Comparison of ENCODE assay signal across 38 cellular contexts in genomic region chr2:225608136-225608535, GRCh38.
"Had no signal": no experiment of that assay in that cellular context is flagged by ENCODE, and none has a peak within 500 bp of the region (broad histone marks: within the 10 kb centered on the region; RNA-seq: fewer than 3 reads in every experiment).

No MANE protein-coding gene starts in this region.

- H3K27ac Mint-ChIP-seq: activated naive CD4-positive, alpha-beta T cell treated with anti-CD3 and anti-CD28 coated beads for 36 hours; activated naive CD4-positive, alpha-beta T cell treated with anti-CD3 and anti-CD28 coated beads, Interleukin-2, amount 10 ng/mL, durations not matched to agents 7 days and 5 days; activated naive CD4-positive, alpha-beta T cell treated with anti-CD3 and anti-CD28 coated beads, Interleukin-2, amount 50 U/mL, for 24 hours; activated naive CD4-positive, alpha-beta T cell treated with anti-CD3 and anti-CD28 coated beads, Interleukin-2, amount 50 U/mL, for 72 hours; activated naive CD8-positive, alpha-beta T cell; activated naive CD8-positive, alpha-beta T cell treated with anti-CD3 and anti-CD28 coated beads for 36 hours; activated naive CD8-positive, alpha-beta T cell treated with anti-CD3 and anti-CD28 coated beads, Interleukin-2, amount 10 ng/mL, durations not matched to agents 7 days and 5 days; activated naive CD8-positive, alpha-beta T cell treated with anti-CD3 and anti-CD28 coated beads, Interleukin-2, amount 50 U/mL, for 24 hours; activated T-cell treated with anti-CD3 and anti-CD28 coated beads, Interleukin-2, amount 50 U/mL, for 24 hours; activated T-cell treated with anti-CD3 and anti-CD28 coated beads, Interleukin-2, amount 50 U/mL, for 72 hours; activated T-helper 1 cell treated with anti-CD3 and anti-CD28 coated beads, Interleukin-12 subunit alpha, Interleukin-12 subunit beta, Interleukin-2, Interleukin-4 antibody, amounts not matched to agents 30 ng/mL and 10 ng/mL and 1 ng/mL, durations not matched to agents 14 hours and 24 hours and 36 hours; activated T-helper 17 cell treated with anti-CD3 and anti-CD28 coated beads, Interleukin-2, amount 50 U/mL, for 72 hours; activated T-helper 2 cell treated with anti-CD3 and anti-CD28 coated beads, Interferon-gamma antibody, Interleukin-2, Interleukin-4, amounts not matched to agents 10 μg/mL and 5 μg/mL and 100 μg/mL, durations not matched to agents 14 hours and 24 hours and 36 hours; brain had no signal

- H3K4me1 Mint-ChIP-seq: activated naive CD4-positive, alpha-beta T cell treated with anti-CD3 and anti-CD28 coated beads, Interleukin-2, amount 10 ng/mL, durations not matched to agents 7 days and 5 days; activated naive CD4-positive, alpha-beta T cell treated with anti-CD3 and anti-CD28 coated beads, Interleukin-2, amount 50 U/mL, for 24 hours; activated naive CD8-positive, alpha-beta T cell treated with anti-CD3 and anti-CD28 coated beads for 36 hours; activated naive CD8-positive, alpha-beta T cell treated with anti-CD3 and anti-CD28 coated beads, Interleukin-2, amount 10 ng/mL, durations not matched to agents 7 days and 5 days; activated naive CD8-positive, alpha-beta T cell treated with anti-CD3 and anti-CD28 coated beads, Interleukin-2, amount 50 U/mL, for 24 hours; activated T-helper 17 cell treated with anti-CD3 and anti-CD28 coated beads, Interleukin-2, amount 50 U/mL, for 72 hours; brain; central memory CD8-positive, alpha-beta T cell had no signal

- H3K4me3 ChIP-seq: adrenal gland, ascending aorta, body of pancreas, breast epithelium, cardiac muscle cell had no signal

- H3K9me3 ChIP-seq: adrenal gland, ascending aorta, body of pancreas, breast epithelium had no signal

- ATAC-seq: activated naive CD4-positive, alpha-beta T cell treated with anti-CD3 and anti-CD28 coated beads, Interleukin-2, amount 50 U/mL, for 72 hours; activated naive CD8-positive, alpha-beta T cell treated with anti-CD3 and anti-CD28 coated beads, Interleukin-2, amount 50 U/mL, for 24 hours; activated T-cell treated with anti-CD3 and anti-CD28 coated beads, Interleukin-2, amount 50 U/mL, for 4 hours; activated T-cell treated with anti-CD3 and anti-CD28 coated beads, Interleukin-2, amount 50 U/mL, for 72 hours; activated T-helper 17 cell treated with anti-CD3 and anti-CD28 coated beads, Interleukin-2, amount 50 U/mL, for 72 hours; body of pancreas had no signal

- H3K4me3 Mint-ChIP-seq: activated naive CD4-positive, alpha-beta T cell treated with anti-CD3 and anti-CD28 coated beads for 36 hours; activated naive CD4-positive, alpha-beta T cell treated with anti-CD3 and anti-CD28 coated beads, Interleukin-2, amount 10 ng/mL, durations not matched to agents 7 days and 5 days; activated naive CD4-positive, alpha-beta T cell treated with anti-CD3 and anti-CD28 coated beads, Interleukin-2, amount 50 U/mL, for 24 hours; activated naive CD8-positive, alpha-beta T cell; activated naive CD8-positive, alpha-beta T cell treated with anti-CD3 and anti-CD28 coated beads for 36 hours; activated naive CD8-positive, alpha-beta T cell treated with anti-CD3 and anti-CD28 coated beads, Interleukin-2, amount 10 ng/mL, durations not matched to agents 7 days and 5 days; activated naive CD8-positive, alpha-beta T cell treated with anti-CD3 and anti-CD28 coated beads, Interleukin-2, amount 50 U/mL, for 24 hours; activated T-cell treated with anti-CD3 and anti-CD28 coated beads, Interleukin-2, amount 50 U/mL, for 24 hours; activated T-cell treated with anti-CD3 and anti-CD28 coated beads, Interleukin-2, amount 50 U/mL, for 4 hours; activated T-cell treated with anti-CD3 and anti-CD28 coated beads, Interleukin-2, amount 50 U/mL, for 72 hours; activated T-helper 1 cell treated with anti-CD3 and anti-CD28 coated beads, Interleukin-12 subunit alpha, Interleukin-12 subunit beta, Interleukin-2, Interleukin-4 antibody, amounts not matched to agents 30 ng/mL and 10 ng/mL and 1 ng/mL, durations not matched to agents 14 hours and 24 hours and 36 hours; activated T-helper 17 cell treated with anti-CD3 and anti-CD28 coated beads, Interleukin-2, amount 50 U/mL, for 72 hours; brain; central memory CD8-positive, alpha-beta T cell had no signal

- DNase-seq: activated effector memory CD4-positive, alpha-beta T cell treated with anti-CD3 and anti-CD28 coated beads, Interleukin-2, amount 50 U/mL, for 16 hours; activated effector memory CD4-positive, alpha-beta T cell treated with Interleukin-2 at 50 U/mL for 16 hours; activated gamma-delta T cell; activated gamma-delta T cell treated with Interleukin-2 at 50 U/mL for 16 hours; activated naive CD4-positive, alpha-beta T cell; activated naive CD4-positive, alpha-beta T cell treated with anti-CD3 and anti-CD28 coated beads for 36 hours; activated naive CD4-positive, alpha-beta T cell treated with anti-CD3 and anti-CD28 coated beads, Interleukin-2, amount 10 ng/mL, durations not matched to agents 7 days and 5 days; activated naive CD4-positive, alpha-beta T cell treated with anti-CD3 and anti-CD28 coated beads, Interleukin-2, amount 50 U/mL, for 16 hours; activated naive CD4-positive, alpha-beta T cell treated with Interleukin-2 at 50 U/mL for 16 hours; activated naive CD8-positive, alpha-beta T cell treated with anti-CD3 and anti-CD28 coated beads for 36 hours; activated naive CD8-positive, alpha-beta T cell treated with anti-CD3 and anti-CD28 coated beads, Interleukin-2, amount 10 ng/mL, durations not matched to agents 7 days and 5 days; activated naive CD8-positive, alpha-beta T cell treated with anti-CD3 and anti-CD28 coated beads, Interleukin-2, amount 50 U/mL, for 24 hours; activated T-cell treated with anti-CD3 and anti-CD28 coated beads, Interleukin-2, amount 50 U/mL, for 1 hour; activated T-cell treated with anti-CD3 and anti-CD28 coated beads, Interleukin-2, amount 50 U/mL, for 24 hours; activated T-cell treated with anti-CD3 and anti-CD28 coated beads, Interleukin-2, amount 50 U/mL, for 4 hours; activated T-cell treated with anti-CD3 and anti-CD28 coated beads, Interleukin-2, amount 50 U/mL, for 48 hours; activated T-cell treated with anti-CD3 and anti-CD28 coated beads, Interleukin-2, amount 50 U/mL, for 72 hours; adrenal gland; amniotic stem cell; amygdala; anterior cingulate cortex; aorta; body of pancreas; brain microvascular endothelial cell; caudate nucleus; central memory CD4-positive, alpha-beta T cell; cerebellar nuclear complex had no signal

- H3K27me3 Mint-ChIP-seq: brain had no signal

- H3K36me3 Mint-ChIP-seq: activated naive CD4-positive, alpha-beta T cell treated with anti-CD3 and anti-CD28 coated beads, Interleukin-2, amount 10 ng/mL, durations not matched to agents 7 days and 5 days; activated naive CD4-positive, alpha-beta T cell treated with anti-CD3 and anti-CD28 coated beads, Interleukin-2, amount 50 U/mL, for 24 hours; activated naive CD4-positive, alpha-beta T cell treated with anti-CD3 and anti-CD28 coated beads, Interleukin-2, amount 50 U/mL, for 72 hours; activated naive CD8-positive, alpha-beta T cell; activated naive CD8-positive, alpha-beta T cell treated with anti-CD3 and anti-CD28 coated beads for 36 hours; activated naive CD8-positive, alpha-beta T cell treated with anti-CD3 and anti-CD28 coated beads, Interleukin-2, amount 10 ng/mL, durations not matched to agents 7 days and 5 days; brain had no signal

- H3K27ac ChIP-seq: adrenal gland, ascending aorta, body of pancreas, brain microvascular endothelial cell, breast epithelium, cardiac muscle cell had no signal

- H3K27me3 ChIP-seq: adrenal gland, ascending aorta, body of pancreas, brain microvascular endothelial cell, breast epithelium, cardiac muscle cell had no signal

- H3K36me3 ChIP-seq: adrenal gland, ascending aorta, brain microvascular endothelial cell, breast epithelium, cardiac muscle cell had no signal

- H3K9me3 Mint-ChIP-seq: activated naive CD4-positive, alpha-beta T cell treated with anti-CD3 and anti-CD28 coated beads for 36 hours; activated naive CD4-positive, alpha-beta T cell treated with anti-CD3 and anti-CD28 coated beads, Interleukin-2, amount 10 ng/mL, durations not matched to agents 7 days and 5 days; activated naive CD4-positive, alpha-beta T cell treated with anti-CD3 and anti-CD28 coated beads, Interleukin-2, amount 50 U/mL, for 24 hours; activated naive CD4-positive, alpha-beta T cell treated with anti-CD3 and anti-CD28 coated beads, Interleukin-2, amount 50 U/mL, for 72 hours; activated naive CD8-positive, alpha-beta T cell treated with anti-CD3 and anti-CD28 coated beads for 36 hours; activated naive CD8-positive, alpha-beta T cell treated with anti-CD3 and anti-CD28 coated beads, Interleukin-2, amount 10 ng/mL, durations not matched to agents 7 days and 5 days; activated naive CD8-positive, alpha-beta T cell treated with anti-CD3 and anti-CD28 coated beads, Interleukin-2, amount 50 U/mL, for 24 hours; activated T-cell treated with anti-CD3 and anti-CD28 coated beads, Interleukin-2, amount 50 U/mL, for 24 hours; activated T-cell treated with anti-CD3 and anti-CD28 coated beads, Interleukin-2, amount 50 U/mL, for 4 hours; activated T-cell treated with anti-CD3 and anti-CD28 coated beads, Interleukin-2, amount 50 U/mL, for 72 hours; activated T-helper 1 cell treated with anti-CD3 and anti-CD28 coated beads, Interleukin-12 subunit alpha, Interleukin-12 subunit beta, Interleukin-2, Interleukin-4 antibody, amounts not matched to agents 30 ng/mL and 10 ng/mL and 1 ng/mL, durations not matched to agents 14 hours and 24 hours and 36 hours; activated T-helper 17 cell treated with anti-CD3 and anti-CD28 coated beads, Interleukin-2, amount 50 U/mL, for 72 hours; activated T-helper 2 cell treated with anti-CD3 and anti-CD28 coated beads, Interferon-gamma antibody, Interleukin-2, Interleukin-4, amounts not matched to agents 10 μg/mL and 5 μg/mL and 100 μg/mL, durations not matched to agents 14 hours and 24 hours and 36 hours; brain had no signal

- H3K4me1 ChIP-seq: adrenal gland, ascending aorta, body of pancreas, breast epithelium had no signal
